Comparison of ENCODE assay signal across 8 cellular contexts in the genomic region with DNA sequence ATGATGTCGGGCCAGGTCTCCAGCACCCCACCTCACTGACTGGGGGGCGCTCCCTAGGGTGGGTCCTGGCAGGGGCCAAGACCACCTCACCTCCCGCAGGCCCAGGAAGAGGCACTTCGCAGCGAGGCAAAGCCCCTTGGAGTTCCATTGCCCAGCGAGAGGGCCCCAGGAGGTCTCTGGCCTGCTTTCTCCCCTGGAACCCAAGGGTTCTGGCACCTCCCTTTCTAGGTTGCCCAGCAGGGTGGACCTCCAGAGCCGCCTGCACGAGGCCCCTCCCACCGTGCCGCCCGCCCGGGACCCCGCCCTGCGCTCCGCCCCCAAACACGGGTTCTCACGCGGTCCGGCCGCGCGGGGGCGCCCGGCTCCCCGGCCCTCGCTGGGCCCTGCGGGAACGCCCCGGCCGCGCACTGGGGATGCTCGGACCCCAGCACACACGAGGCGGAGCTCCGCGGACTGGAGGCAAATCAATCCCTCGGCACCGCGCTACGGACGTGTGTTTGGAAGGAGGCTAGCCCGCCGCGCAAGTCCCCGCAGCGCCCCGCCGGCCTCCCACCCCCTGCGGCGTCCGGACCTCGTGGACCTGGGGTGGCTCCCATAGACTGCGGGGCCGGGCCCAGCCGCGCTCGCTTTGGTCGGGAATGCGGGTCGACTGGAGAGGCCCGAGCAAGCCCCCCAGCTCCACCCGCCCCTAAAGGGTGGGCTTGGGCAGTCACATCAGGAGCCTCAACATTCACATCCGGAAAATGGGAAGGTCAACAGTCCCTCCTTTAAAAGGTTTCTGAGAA.
DNase-seq lines count a peak whose midpoint lies in the region; ATAC-seq and TF ChIP-seq lines count a peak whose summit lies in the region.

No MANE protein-coding gene starts in this region.

- no peak overlapping the region for H3K9ac ChIP-seq in endodermal cell (ENCODE audit: extremely low read depth, low read length, poor library complexity, severe bottlenecking)

- WGBS in endodermal cell (ENCODE audit: insufficient coverage in 1 of 2, insufficient read length in 1 of 2), 2 experiments, result 21 to 37% methylated on average over 16 to 63 of the region's 63 CpGs

- no peaks in the 10 kb centered on the region for H3K36me3 Mint-ChIP-seq in endodermal cell (ENCODE audit: low read depth)

- H3K4me3 ChIP-seq in endodermal cell (ENCODE audit: low read length), result no peak overlapping the region

- TF ChIP-seq CTCF in endodermal cell (conservative IDR thresholded peaks at IDR 0.05), result peak; percentile 81

- H3K9me3 ChIP-seq in endodermal cell (ENCODE audit: control insufficient read depth, low read length), result no peaks in the 10 kb centered on the region

- DNase-seq in Daoy (ENCODE audit: low read depth) (peak; percentile 84), NCI-H1092 (lab: John Stamatoyannopoulos, UW) (peak; percentile 53), endodermal cell (peak; percentile 95), mesenteric fat pad (ENCODE audit: low spot score) (peak; percentile 93)
- peak; percentile 66 to 73 for DNase-seq in activated CD4-positive, alpha-beta T cell treated with anti-CD3 and anti-CD28 coated beads, Interleukin-2, amount 50 U/mL, for 48 hours
- peak; percentile 25 to 45 for DNase-seq in stimulated activated CD8-positive, alpha-beta memory T cell treated with anti-CD3 and anti-CD28 coated beads, Interleukin-7, amount 100 ng/mL, for 1 hour (ENCODE audit: low read depth in 2 of 2)

- no peaks in the 10 kb centered on the region for H3K9me3 Mint-ChIP-seq in endodermal cell

- H3K4me1 ChIP-seq in endodermal cell (ENCODE audit: control insufficient read depth, insufficient read depth, low read length), result peaks cover 21% of the 10 kb centered on the region

- peaks cover 39% of the 10 kb centered on the region for H3K4me1 Mint-ChIP-seq in endodermal cell

- no peak overlapping the region for H3K27ac ChIP-seq in endodermal cell (ENCODE audit: low read depth, low read length)

- peak overlapping the region; percentile 35 for H3K4me3 Mint-ChIP-seq in endodermal cell

- no peaks in the 10 kb centered on the region for H3K36me3 ChIP-seq in endodermal cell (ENCODE audit: control insufficient read depth, insufficient read depth, low read length)

- no peaks in the 10 kb centered on the region for H3K27me3 ChIP-seq in endodermal cell (ENCODE audit: control insufficient read depth, insufficient read depth, low read length, poor library complexity, severe bottlenecking)

- H3K27me3 Mint-ChIP-seq in endodermal cell (ENCODE audit: insufficient read depth), result peaks cover 8% of the 10 kb centered on the region

- ATAC-seq in HG02884 (IDR thresholded peaks at IDR 0.05; ENCODE audit: unreplicated experiment) (no peak), GM18511 (IDR thresholded peaks at IDR 0.05; ENCODE audit: unreplicated experiment) (no peak)

- H3K27ac Mint-ChIP-seq in endodermal cell, result no peak overlapping the region

Comparison
In these comparisons a context has a peak if more than half of its experiments do, and no peak if none do; other contexts are left out.
1. DNase-seq: peak in every context shown above with its lines; median percentile 95 in endodermal cell; 93 in mesenteric fat pad; 84 in Daoy; 70 in activated CD4-positive, alpha-beta T cell treated with anti-CD3 and anti-CD28 coated beads, Interleukin-2, amount 50 U/mL, for 48 hours; 53 in NCI-H1092; 35 in stimulated activated CD8-positive, alpha-beta memory T cell treated with anti-CD3 and anti-CD28 coated beads, Interleukin-7, amount 100 ng/mL, for 1 hour.